ENCODE assay signal across 23 cellular contexts in genomic region chr14:36161781-36162180, GRCh38. TPM values are rescaled to one million over a fixed set of nuclear protein-coding genes. Genes with fewer than 3 reads are reported as not detected.
DNase-seq lines count a peak whose midpoint lies in the region; ATAC-seq, FAIRE-seq and TF ChIP-seq lines count a peak whose summit lies in the region.
"Had no signal": no experiment of that assay in that cellular context is flagged by ENCODE, and none has a peak within 500 bp of the region (broad histone marks: within the 10 kb centered on the region; RNA-seq: fewer than 3 reads in every experiment).

No MANE protein-coding gene starts in this region.

- WGBS in smooth muscle cell (ENCODE audit: low lambda C conversion rate) = 32% methylated on average over 12 of the region's 12 CpGs
- 32 to 37% methylated on average over 12 of the region's 12 CpGs for WGBS in GM23248 (ENCODE audit: low coverage in 1 of 2, low lambda C conversion rate in 2 of 2, missing lambda C conversion rate in 2 of 2), 2 experiments

- H2AFZ ChIP-seq in smooth muscle cell (ENCODE audit: low read depth) = no peak overlapping the region
- H2AFZ ChIP-seq in GM23248 = no peak overlapping the region

- POLR2A ChIA-PET in HEK293 (lab: Yijun Ruan, JAX) = no interaction called here

- ATAC-seq in GM18505 (IDR thresholded peaks at IDR 0.05; ENCODE audit: unreplicated experiment) = no peak
- ATAC-seq in HG02798 (IDR thresholded peaks at IDR 0.05; ENCODE audit: poor library complexity, unreplicated experiment) = no peak
- ATAC-seq: activated CD8-positive, alpha-beta T cell treated with anti-CD3 and anti-CD28 coated beads, Interleukin-2, amount 10 ng/mL, durations not matched to agents 7 days and 5 days; activated naive CD4-positive, alpha-beta T cell treated with anti-CD3 and anti-CD28 coated beads, Interleukin-2, amount 50 U/mL, for 72 hours; activated T-cell treated with anti-CD3 and anti-CD28 coated beads, Interleukin-2, amount 50 U/mL, for 72 hours; pancreas had no signal

- H3K4me2 ChIP-seq in smooth muscle cell (peak overlapping the region; percentile 67), GM23248 (ENCODE audit: unreplicated experiment) (no peak overlapping the region)

- H3F3A ChIP-seq in smooth muscle cell (ENCODE audit: low read depth) (no peaks in the 10 kb centered on the region), GM23248 (ENCODE audit: insufficient read depth) (no peaks in the 10 kb centered on the region)

- H3K4me1 ChIP-seq in HEK293 (ENCODE audit: control insufficient read depth, insufficient read depth, low read length) (no peaks in the 10 kb centered on the region), kidney (ENCODE audit: control insufficient read depth in 1 of 2, insufficient read depth in 1 of 2, low read depth in 1 of 2, low read length in 2 of 2) (no peaks in the 10 kb centered on the region), smooth muscle cell (ENCODE audit: low read depth) (no peaks in the 10 kb centered on the region), GM23248 (ENCODE audit: insufficient read depth) (no peaks in the 10 kb centered on the region)
- H3K4me1 ChIP-seq: pancreas, uterus had no signal

- H3K27ac ChIP-seq in HEK293 (ENCODE audit: extremely low read depth, low read depth, low read length) = no peak overlapping the region
- H3K27ac ChIP-seq in kidney (ENCODE audit: low read depth in 2 of 2, low read length in 2 of 2) = no peak overlapping the region
- no peak overlapping the region for H3K27ac ChIP-seq in smooth muscle cell (ENCODE audit: low read depth)
- no peak overlapping the region for H3K27ac ChIP-seq in GM23248
- H3K27ac ChIP-seq: pancreas, skin epidermis, uterus had no signal

- DNase-seq in SW480 (ENCODE audit: low spot score) (peak; percentile 13), kidney (no peak), smooth muscle cell (lab: John Stamatoyannopoulos, UW; ENCODE audit: unreplicated experiment) (no peak), GM23248 (no peak)
- DNase-seq: activated B cell treated with CpG ODN at 0.5 μM for 24 hours; activated CD8-positive, alpha-beta T cell treated with anti-CD3 and anti-CD28 coated beads, Interleukin-2, amount 10 ng/mL, durations not matched to agents 7 days and 5 days; activated T-cell treated with anti-CD3 and anti-CD28 coated beads, Interleukin-2, amount 50 U/mL, for 72 hours; AML-193; COR-L47; MM.1S; NCI-H446; pancreas; SHP77; stimulated activated CD4-positive, alpha-beta T cell treated with anti-CD3 and anti-CD28 coated beads, Interleukin-4, amount 100 ng/mL, for 1 hour; uterus had no signal

- H4K20me1 ChIP-seq in smooth muscle cell (ENCODE audit: low read depth) (no peaks in the 10 kb centered on the region), GM23248 (ENCODE audit: insufficient read depth) (no peaks in the 10 kb centered on the region)

- H3K27me3 ChIP-seq in smooth muscle cell (ENCODE audit: low read depth) (no peaks in the 10 kb centered on the region), GM23248 (replicated peaks; ENCODE audit: insufficient read depth) (peaks cover 22% of the 10 kb centered on the region)
- H3K27me3 ChIP-seq: uterus had no signal

- intact Hi-C loops in kidney (cut with DNase I) = no loop called here

- no peaks in the 10 kb centered on the region for H3K79me2 ChIP-seq in smooth muscle cell (ENCODE audit: low read depth)
- H3K79me2 ChIP-seq in GM23248 (ENCODE audit: insufficient read depth) = no peaks in the 10 kb centered on the region

- H3K9me2 ChIP-seq in GM23248 (ENCODE audit: insufficient read depth) = no peaks in the 10 kb centered on the region

- H3K9ac ChIP-seq in kidney (ENCODE audit: low read length in 2 of 2) (no peak overlapping the region), smooth muscle cell (ENCODE audit: low read depth) (no peak overlapping the region), GM23248 (no peak overlapping the region)

- H3K9me3 ChIP-seq in HEK293 (ENCODE audit: control insufficient read depth, insufficient read depth, low read depth, low read length) = no peaks in the 10 kb centered on the region
- peaks cover 0 to 2% of the 10 kb centered on the region in 2 donors for H3K9me3 ChIP-seq in kidney (ENCODE audit: control insufficient read depth in 1 of 2, low read length in 2 of 2)
- H3K9me3 ChIP-seq in smooth muscle cell (replicated peaks; ENCODE audit: low read depth) = no peaks in the 10 kb centered on the region
- no peaks in the 10 kb centered on the region for H3K9me3 ChIP-seq in GM23248 (ENCODE audit: low read depth)
- H3K9me3 ChIP-seq: pancreas, uterus had no signal

- H3K36me3 ChIP-seq in HEK293 (ENCODE audit: control insufficient read depth in 2 of 2, insufficient read depth in 1 of 2, low read length in 2 of 2) (no peaks in the 10 kb centered on the region), kidney (ENCODE audit: control insufficient read depth in 1 of 2, insufficient read depth in 2 of 2, low read length in 2 of 2) (no peaks in the 10 kb centered on the region), smooth muscle cell (ENCODE audit: low read depth) (no peaks in the 10 kb centered on the region), GM23248 (ENCODE audit: low read depth) (no peaks in the 10 kb centered on the region)
- H3K36me3 ChIP-seq: pancreas, uterus had no signal

- no peak for FAIRE-seq in kidney (lab: Jason Lieb, UNC)
- FAIRE-seq: pancreas had no signal

- TF ChIP-seq POLR2A in GM18505 (IDR thresholded peaks at IDR 0.05; ENCODE audit: borderline replicate concordance, extremely low read depth, insufficient read depth, insufficient read length) = no peak

- CTCF ChIA-PET in HEK293 (lab: Yijun Ruan, JAX) = no interaction called here

- in situ Hi-C loops in GM23248 (cut with MboI) = no loop called here

- no peak for TF ChIP-seq CTCF in HEK293 (tag by site-specific recombination; IDR thresholded peaks at IDR 0.05)
- TF ChIP-seq CTCF in kidney (IDR thresholded peaks at IDR 0.05; ENCODE audit: borderline replicate concordance, extremely low read depth, insufficient read depth) = no peak
- no peak for TF ChIP-seq CTCF in smooth muscle cell (IDR thresholded peaks at IDR 0.05; ENCODE audit: borderline replicate concordance, insufficient read depth, poor library complexity, severe bottlenecking)

- H3K4me3 ChIP-seq in HEK293 (ENCODE audit: low read depth, low read length) (no peak overlapping the region), kidney (ENCODE audit: low read length in 2 of 2) (peak overlapping the region; percentile 42 to 55), smooth muscle cell (no peak overlapping the region), GM23248 (no peak overlapping the region)
- H3K4me3 ChIP-seq: pancreas, uterus had no signal

TF ChIP-seq in HEK293, 187 proteins besides CTCF, POLR2A, EP300 and RAD21 (continues in another document):
- TF ChIP-seq OSR2 (tag by site-specific recombination; IDR thresholded peaks at IDR 0.05) (no peak), EGR2 (tag by site-specific recombination; IDR thresholded peaks at IDR 0.05; ENCODE audit: low read depth) (peak; percentile 63), ZNF214 (tag by site-specific recombination; IDR thresholded peaks at IDR 0.05; ENCODE audit: borderline replicate concordance) (no peak), ZNF549 (tag by site-specific recombination; IDR thresholded peaks at IDR 0.05) (no peak), ZNF18 (tag by site-specific recombination; IDR thresholded peaks at IDR 0.05) (0 out of 2 replicates have a peak, but pooled peaks have one; percentile 25), ZNF148 (tag by site-specific recombination; IDR thresholded peaks at IDR 0.05; ENCODE audit: borderline replicate concordance) (no peak), ZFHX2 (tag by site-specific recombination; conservative IDR thresholded peaks at IDR 0.05) (peak; percentile 68)

RNA-seq across cellular contexts. Expression of gene PTCSC3, which starts 14.7 kb away (rescaled TPM):
- total RNA-seq in kidney (not detected), smooth muscle cell (not detected in 2 replicates)
- polyA plus RNA-seq in kidney (ENCODE audit: insufficient read depth, low read depth, low replicate concordance) (6.4 TPM), smooth muscle cell (not detected in 2 replicates), GM23248 (2016; fragmentation: Nextera tagmentation; extraction: Ambion mirVana) (not detected in 2 replicates)
- not detected in 2 replicates for total RNA-seq in GM23248 (2014; rRNA removed; shearing (Covaris generic))
- total RNA-seq: activated B cell treated with CpG ODN at 0.5 μM for 24 hours; activated CD8-positive, alpha-beta T cell treated with anti-CD3 and anti-CD28 coated beads, Interleukin-2, amount 10 ng/mL, durations not matched to agents 7 days and 5 days; activated naive CD4-positive, alpha-beta T cell treated with anti-CD3 and anti-CD28 coated beads, Interleukin-2, amount 50 U/mL, for 72 hours; activated T-cell treated with anti-CD3 and anti-CD28 coated beads, Interleukin-2, amount 50 U/mL, for 72 hours; fibroblast of villous mesenchyme; G401; liver; pancreas; uterus had no signal
- polyA plus RNA-seq: liver, pancreas had no signal

Comparison
In these comparisons a context has a peak if more than half of its experiments do, and no peak if none do; other contexts are left out.
1. H3K4me3 ChIP-seq: peak in kidney (2 of 2); none in HEK293 (single experiment), smooth muscle cell (single experiment) and GM23248 (single experiment).